Comparison of ENCODE assay signal across 19 cellular contexts in the genomic region with DNA sequence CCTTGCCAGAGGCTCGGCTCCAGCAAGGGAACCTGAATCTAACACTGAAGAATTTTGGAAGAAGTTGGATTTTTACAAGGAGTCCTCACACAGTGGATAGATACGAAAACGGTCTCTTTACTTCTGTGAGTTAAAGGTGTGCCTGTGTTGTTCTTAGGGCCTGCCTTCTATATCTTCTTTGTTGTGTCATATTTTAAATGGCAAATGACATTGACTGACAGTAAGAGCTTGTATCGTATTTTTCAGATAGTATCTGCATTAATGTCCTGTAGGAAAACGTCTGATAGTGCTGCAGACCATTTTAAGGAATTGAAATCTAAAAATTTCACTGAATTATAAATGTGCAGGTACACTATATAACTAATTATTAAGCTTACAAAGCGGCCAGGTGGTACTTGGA. TPM values are rescaled to one million over a fixed set of nuclear protein-coding genes. Genes with fewer than 3 reads are reported as not detected.
A peak's percentile ranks its signal among the peaks of the same experiment; 100 is the strongest.
DNase-seq lines count a peak whose midpoint lies in the region; TF ChIP-seq lines count a peak whose summit lies in the region.
"Had no signal": no experiment of that assay in that cellular context is flagged by ENCODE, and none has a peak within 500 bp of the region (broad histone marks: within the 10 kb centered on the region; RNA-seq: fewer than 3 reads in every experiment).

No MANE protein-coding gene starts in this region.

- no peak overlapping the region for H4K5ac ChIP-seq in H9 (ENCODE audit: insufficient read length, low read depth, low read length)

- H2BK15ac ChIP-seq in H9 (ENCODE audit: low read depth, low read length) = no peak overlapping the region

- intact Hi-C loops in activated CD4-positive, alpha-beta memory T cell treated with anti-CD3 and anti-CD28 coated beads for 36 hours (cut with micrococcal nuclease) = no loop called here

- no peak overlapping the region for H3K9ac ChIP-seq in H9 (ENCODE audit: extremely low read depth, insufficient read length, low read length)

- TF ChIP-seq EP300 in suprapubic skin (IDR thresholded peaks at IDR 0.05) = no peak

- no peaks in the 10 kb centered on the region for H4K20me1 ChIP-seq in H9 (ENCODE audit: control insufficient read depth, insufficient read depth, insufficient read length)
- no peaks in the 10 kb centered on the region for H4K20me1 ChIP-seq in hepatocyte (ENCODE audit: insufficient read depth, poor library complexity, severe bottlenecking)

- TF ChIP-seq POLR2A in suprapubic skin (IDR thresholded peaks at IDR 0.05) = no peak

- no peaks in the 10 kb centered on the region for H3K9me3 Mint-ChIP-seq in H9
- H3K9me3 Mint-ChIP-seq in nephron progenitor cell = no peaks in the 10 kb centered on the region
- H3K9me3 Mint-ChIP-seq in activated CD4-positive, alpha-beta memory T cell treated with anti-CD3 and anti-CD28 coated beads for 36 hours = peaks cover 3% of the 10 kb centered on the region
- H3K9me3 Mint-ChIP-seq: HFFc6 had no signal

- H3K18ac ChIP-seq in H9 (ENCODE audit: insufficient read length, low read depth, low read length) = no peak overlapping the region

- peaks cover 5 to 14% (median 7%) of the 10 kb centered on the region in 3 experiments; a peak in 5 of 7 replicates for H3K36me3 Mint-ChIP-seq in H9 (ENCODE audit: insufficient read depth in 1 of 3, low read depth in 3 of 3)
- peaks cover 52% of the 10 kb centered on the region for H3K36me3 Mint-ChIP-seq in nephron progenitor cell (ENCODE audit: low read depth)
- H3K36me3 Mint-ChIP-seq in activated CD4-positive, alpha-beta memory T cell treated with anti-CD3 and anti-CD28 coated beads for 36 hours = no peaks in the 10 kb centered on the region
- H3K36me3 Mint-ChIP-seq: CD8-positive, alpha-beta memory T cell had no signal

- H3K27me3 Mint-ChIP-seq in H9 (ENCODE audit: low read depth) (no peaks in the 10 kb centered on the region), nephron progenitor cell (ENCODE audit: low read depth, poor library complexity) (no peaks in the 10 kb centered on the region)
- H3K27me3 Mint-ChIP-seq in activated CD4-positive, alpha-beta memory T cell treated with anti-CD3 and anti-CD28 coated beads for 36 hours = no peaks in the 10 kb centered on the region

- H3K4me2 ChIP-seq in H9 (ENCODE audit: insufficient read depth, insufficient read length, low read length) = no peak overlapping the region
- peak overlapping the region; percentile 45 for H3K4me2 ChIP-seq in hepatocyte

- H2BK20ac ChIP-seq in H9 (ENCODE audit: low read depth, low read length, poor library complexity, severe bottlenecking) = no peak overlapping the region

- H3K27me3 ChIP-seq in H9 (ENCODE audit: insufficient read depth, low read length) (no peaks in the 10 kb centered on the region), hepatocyte (no peaks in the 10 kb centered on the region), suprapubic skin (no peaks in the 10 kb centered on the region)

- TF ChIP-seq CTCF in H9 (conservative IDR thresholded peaks at IDR 0.05) (no peak), hepatocyte (IDR thresholded peaks at IDR 0.05; ENCODE audit: poor library complexity) (no peak), nephron progenitor cell (IDR thresholded peaks at IDR 0.05) (no peak), suprapubic skin (IDR thresholded peaks at IDR 0.05) (no peak)

- no peak overlapping the region for H2AFZ ChIP-seq in H9 (ENCODE audit: low read length)
- H2AFZ ChIP-seq in hepatocyte = peak overlapping the region; percentile 8

- no peak overlapping the region for H4K91ac ChIP-seq in H9 (ENCODE audit: insufficient read length, low read depth, low read length)

- CTCF ChIA-PET in activated CD4-positive, alpha-beta memory T cell treated with anti-CD3 and anti-CD28 coated beads for 36 hours (lab: Charles Lee) = no interaction called here

- no peak overlapping the region for H2BK12ac ChIP-seq in H9 (ENCODE audit: insufficient read length, low read depth, low read length)

- H2AK5ac ChIP-seq in H9 (ENCODE audit: insufficient read length, low read length) = no peak overlapping the region

- peaks cover 10% of the 10 kb centered on the region for H3K4me1 ChIP-seq in H9 (ENCODE audit: insufficient read depth, low read length)
- H3K4me1 ChIP-seq in hepatocyte (ENCODE audit: insufficient read depth) = peaks cover 12% of the 10 kb centered on the region
- peaks cover 7% of the 10 kb centered on the region for H3K4me1 ChIP-seq in suprapubic skin

- H3K23ac ChIP-seq in H9 (ENCODE audit: insufficient read length, low read depth, low read length) = no peak overlapping the region

- H3K9me3 ChIP-seq in H9 (ENCODE audit: control insufficient read depth, low read depth, low read length) (no peaks in the 10 kb centered on the region), hepatocyte (ENCODE audit: low read depth) (no peaks in the 10 kb centered on the region), suprapubic skin (no peaks in the 10 kb centered on the region)

- no peak overlapping the region for H4K8ac ChIP-seq in H9 (replicated peaks; ENCODE audit: insufficient read length, low read depth, low read length)

- H3K36me3 ChIP-seq in hepatocyte (replicated peaks; ENCODE audit: insufficient read depth, low read depth) (no peaks in the 10 kb centered on the region), suprapubic skin (no peaks in the 10 kb centered on the region)

- WGBS in H9 (ENCODE audit: extremely low coverage, insufficient read length, low lambda C conversion rate) = no CpG with 5 or more reads among the region's 6 CpGs
- whole genome bisulfite sequencing in hepatocyte (ENCODE audit: low lambda C conversion rate, missing lambda C conversion rate) = 76% methylated on average over 6 of the region's 6 CpGs
- WGBS in suprapubic skin = 80% methylated on average over 6 of the region's 6 CpGs

- no peak overlapping the region for H3K14ac ChIP-seq in H9 (ENCODE audit: insufficient read depth, low read length)

- H3K4me3 Mint-ChIP-seq in H9 (no peak overlapping the region), nephron progenitor cell (no peak overlapping the region)
- no peak overlapping the region for H3K4me3 Mint-ChIP-seq in activated CD4-positive, alpha-beta memory T cell treated with anti-CD3 and anti-CD28 coated beads for 36 hours
- H3K4me3 Mint-ChIP-seq: CD8-positive, alpha-beta memory T cell; HFFc6 had no signal

- peaks cover 4% of the 10 kb centered on the region for H3K79me1 ChIP-seq in H9 (ENCODE audit: insufficient read depth, low read depth, low read length, poor library complexity, severe bottlenecking)

- H3K27ac Mint-ChIP-seq in H9 = peak overlapping the region in 2 of 3 experiments; percentile 9 to 16; a peak in 2 of 7 replicates
- peak overlapping the region; percentile 69 for H3K27ac Mint-ChIP-seq in nephron progenitor cell
- no peak overlapping the region for H3K27ac Mint-ChIP-seq in activated CD4-positive, alpha-beta memory T cell treated with anti-CD3 and anti-CD28 coated beads for 36 hours
- H3K27ac Mint-ChIP-seq: CD8-positive, alpha-beta memory T cell had no signal

- H3K4me3 ChIP-seq in hepatocyte (no peak overlapping the region), suprapubic skin (no peak overlapping the region)

- no peaks in the 10 kb centered on the region for H3K9me2 ChIP-seq in hepatocyte (replicated peaks; ENCODE audit: insufficient read depth)

- H3K23me2 ChIP-seq in H9 (ENCODE audit: insufficient read length, low read depth, low read length, poor library complexity, severe bottlenecking) = no peaks in the 10 kb centered on the region

- H2BK120ac ChIP-seq in H9 (ENCODE audit: low read depth, low read length, poor library complexity, severe bottlenecking) = no peak overlapping the region

- H3K79me2 ChIP-seq in H9 (ENCODE audit: insufficient read depth, low read length) (peaks cover 44% of the 10 kb centered on the region), hepatocyte (peaks cover 37% of the 10 kb centered on the region)

- H3K27ac ChIP-seq in H9 (ENCODE audit: insufficient read length, low read depth, low read length) (no peak overlapping the region), hepatocyte (peak overlapping the region; percentile 66), suprapubic skin (peak overlapping the region; percentile 84)

- H3K56ac ChIP-seq in H9 (ENCODE audit: insufficient read length, low read depth, low read length) = no peak overlapping the region

- no peak overlapping the region for H2BK5ac ChIP-seq in H9 (ENCODE audit: insufficient read length, low read length)

- no peak overlapping the region for H3K4ac ChIP-seq in H9 (ENCODE audit: low read depth, low read length)

- no peak overlapping the region for H3T11ph ChIP-seq in H9 (ENCODE audit: low read length)

- peaks cover 33 to 36% of the 10 kb centered on the region in 2 experiments for H3K4me1 Mint-ChIP-seq in H9
- peaks cover 33% of the 10 kb centered on the region for H3K4me1 Mint-ChIP-seq in nephron progenitor cell
- H3K4me1 Mint-ChIP-seq in activated CD4-positive, alpha-beta memory T cell treated with anti-CD3 and anti-CD28 coated beads for 36 hours (ENCODE audit: low read depth) = no peaks in the 10 kb centered on the region
- H3K4me1 Mint-ChIP-seq: CD8-positive, alpha-beta memory T cell had no signal

- DNase-seq in H9 = no peak
- DNase-seq in hepatocyte (ENCODE audit: low spot score) = no peak
- DNase-seq in nephron progenitor cell = no peak
- no peak for DNase-seq in suprapubic skin (ENCODE audit: low spot score in 2 of 2)
- DNase-seq in activated CD4-positive, alpha-beta memory T cell treated with anti-CD3 and anti-CD28 coated beads for 36 hours = no peak
- no peak for DNase-seq in T-helper 1 cell
- DNase-seq in effector CD8-positive, alpha-beta T cell (lab: John Stamatoyannopoulos, UW) = no peak
- DNase-seq: C1 segment of cervical spinal cord; CD8-positive, alpha-beta memory T cell; DMS53; EL; HFFc6; KG1; NCI-H1105 treated with DMSO at 0.1 percent for 48 hours; NCI-H187; NCI-H2107; NCI-H510A; NCI-H774; SHP77 had no signal

- POLR2A ChIA-PET in activated CD4-positive, alpha-beta memory T cell treated with anti-CD3 and anti-CD28 coated beads for 36 hours (lab: Charles Lee) = no interaction called here

RNA-seq across cellular contexts. Expression of a gene that starts 56.3 kb away (rescaled TPM):
- 64.8 and 69.3 TPM in 2 replicates for total RNA-seq in H9 (2021)
- total RNA-seq in hepatocyte = 31.0 and 34.9 TPM in 2 replicates
- polyA plus RNA-seq in hepatocyte = 8.5 and 9.1 TPM in 2 replicates
- total RNA-seq in suprapubic skin = 10 to 100 TPM; 11.0 to 18.5 (median 14.9) TPM
- total RNA-seq in activated CD4-positive, alpha-beta memory T cell treated with anti-CD3 and anti-CD28 coated beads for 36 hours = under 1 TPM in 1 of 2 experiments, not detected in 1; 0.10 TPM
- total RNA-seq: CD8-positive, alpha-beta memory T cell had no signal
- polyA plus RNA-seq: CD8-positive, alpha-beta memory T cell had no signal

Comparison
In these comparisons a context has a peak if more than half of its experiments do, and no peak if none do; other contexts are left out.
1. RNA of a gene that starts 56.3 kb away (total RNA-seq): 64.8 to 69.3 TPM in H9, 31.0 to 34.9 TPM in hepatocyte and 11.0 to 18.5 TPM in suprapubic skin; 0.10 TPM in activated CD4-positive, alpha-beta memory T cell treated with anti-CD3 and anti-CD28 coated beads for 36 hours; every median in the first group is over 10 times any median in the second.